In the genomic region with DNA sequence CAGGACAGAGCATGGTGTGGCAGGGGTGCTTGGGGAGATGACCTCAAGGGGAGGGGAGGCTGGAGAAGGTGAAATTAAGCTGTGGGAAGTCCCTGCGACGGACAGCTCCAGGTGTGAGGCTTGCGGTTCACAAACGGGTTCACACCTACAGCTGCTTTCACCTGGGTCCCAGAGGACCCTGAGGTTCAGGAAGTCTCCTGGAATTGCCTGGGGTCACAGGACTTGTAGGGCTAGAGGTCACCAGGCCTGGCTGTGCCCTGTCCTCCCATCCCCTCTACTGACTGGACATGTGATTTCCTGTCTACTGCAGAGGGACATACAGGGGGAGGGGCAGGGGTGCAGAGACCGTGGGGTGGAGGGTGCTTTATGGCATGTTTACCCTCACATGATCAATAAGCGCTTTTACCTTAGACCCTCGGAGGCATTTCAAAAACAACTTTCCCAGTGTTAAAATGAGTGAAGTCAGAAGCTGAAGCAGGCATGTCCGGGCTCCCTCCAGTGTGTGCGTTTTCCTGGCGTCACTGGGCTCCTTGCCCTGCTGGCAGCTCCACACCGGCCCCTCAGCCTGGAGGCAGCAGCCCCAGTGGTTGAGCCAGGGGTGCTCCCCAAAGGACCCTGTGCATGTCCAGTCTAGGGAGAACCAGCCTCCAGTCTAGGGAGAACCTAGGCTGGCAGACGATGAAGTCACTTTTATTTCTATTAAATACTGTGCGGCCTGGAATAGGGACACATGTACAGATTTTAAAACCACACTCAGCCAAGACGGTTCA, we compare ENCODE assay signal across 1 cellular context.
TF ChIP-seq lines count a peak whose summit lies in the region.

No MANE protein-coding gene starts in this region.

TF ChIP-seq in HepG2, 621 proteins besides CTCF, POLR2A, EP300 and RAD21 (continued from another document and continues in another):
- TF ChIP-seq, protein P1, sequence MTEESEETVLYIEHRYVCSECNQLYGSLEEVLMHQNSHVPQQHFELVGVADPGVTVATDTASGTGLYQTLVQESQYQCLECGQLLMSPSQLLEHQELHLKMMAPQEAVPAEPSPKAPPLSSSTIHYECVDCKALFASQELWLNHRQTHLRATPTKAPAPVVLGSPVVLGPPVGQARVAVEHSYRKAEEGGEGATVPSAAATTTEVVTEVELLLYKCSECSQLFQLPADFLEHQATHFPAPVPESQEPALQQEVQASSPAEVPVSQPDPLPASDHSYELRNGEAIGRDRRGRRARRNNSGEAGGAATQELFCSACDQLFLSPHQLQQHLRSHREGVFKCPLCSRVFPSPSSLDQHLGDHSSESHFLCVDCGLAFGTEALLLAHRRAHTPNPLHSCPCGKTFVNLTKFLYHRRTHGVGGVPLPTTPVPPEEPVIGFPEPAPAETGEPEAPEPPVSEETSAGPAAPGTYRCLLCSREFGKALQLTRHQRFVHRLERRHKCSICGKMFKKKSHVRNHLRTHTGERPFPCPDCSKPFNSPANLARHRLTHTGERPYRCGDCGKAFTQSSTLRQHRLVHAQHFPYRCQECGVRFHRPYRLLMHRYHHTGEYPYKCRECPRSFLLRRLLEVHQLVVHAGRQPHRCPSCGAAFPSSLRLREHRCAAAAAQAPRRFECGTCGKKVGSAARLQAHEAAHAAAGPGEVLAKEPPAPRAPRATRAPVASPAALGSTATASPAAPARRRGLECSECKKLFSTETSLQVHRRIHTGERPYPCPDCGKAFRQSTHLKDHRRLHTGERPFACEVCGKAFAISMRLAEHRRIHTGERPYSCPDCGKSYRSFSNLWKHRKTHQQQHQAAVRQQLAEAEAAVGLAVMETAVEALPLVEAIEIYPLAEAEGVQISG (CRISPR knock-in tag; IDR thresholded peaks at IDR 0.05), result 0 out of 2 replicates have a peak, but pooled peaks have one; percentile 19
- TF ChIP-seq U2AF2 (IDR thresholded peaks at IDR 0.05; ENCODE audit: low read depth, low read length) (no peak), ZMYM3 (CRISPR knock-in tag; IDR thresholded peaks at IDR 0.05) (peak; percentile 10; the same call in 1 of the 2 replicates), CBX2 (IDR thresholded peaks at IDR 0.05; ENCODE audit: low read depth, low read length) (no peak), CBX2 (CRISPR knock-in tag; IDR thresholded peaks at IDR 0.05; ENCODE audit: low read depth) (no peak), ZNF431 (CRISPR knock-in tag; IDR thresholded peaks at IDR 0.05; ENCODE audit: borderline replicate concordance, low read depth) (no peak; the same call in 1 of the 2 replicates), POGZ (CRISPR knock-in tag; IDR thresholded peaks at IDR 0.05) (peak; percentile 55), ZC3H13 (CRISPR knock-in tag; IDR thresholded peaks at IDR 0.05) (no peak), ZNF263 (CRISPR knock-in tag; IDR thresholded peaks at IDR 0.05) (peak; percentile 55; the same call in 1 of the 2 replicates), ZNF879 (CRISPR knock-in tag; IDR thresholded peaks at IDR 0.05) (no peak), TCF12 (IDR thresholded peaks at IDR 0.05) (no peak), TCF12 (CRISPR knock-in tag; IDR thresholded peaks at IDR 0.05) (peak; percentile 89; the same call in 1 of the 2 replicates), RFX5 (IDR thresholded peaks at IDR 0.05; ENCODE audit: low read depth, low read length) (no peak), SP140L (CRISPR knock-in tag; IDR thresholded peaks at IDR 0.05; ENCODE audit: borderline replicate concordance) (no peak), ZBTB20 (CRISPR knock-in tag; IDR thresholded peaks at IDR 0.05; ENCODE audit: borderline replicate concordance, low read depth) (peak; percentile 61; the same call in 1 of the 2 replicates), PITX1 (CRISPR knock-in tag; IDR thresholded peaks at IDR 0.05) (peak; percentile 52; the same call in 1 of the 2 replicates), ERF (CRISPR knock-in tag; IDR thresholded peaks at IDR 0.05) (peak; percentile 72), BHLHE40 (IDR thresholded peaks at IDR 0.05; ENCODE audit: low read length) (0 out of 2 replicates have a peak, but pooled peaks have one; percentile 10), NAIF1 (CRISPR knock-in tag; IDR thresholded peaks at IDR 0.05; ENCODE audit: borderline replicate concordance) (no peak), SAP130 (CRISPR knock-in tag; IDR thresholded peaks at IDR 0.05; ENCODE audit: low read depth) (peak; percentile 51), ZEB1 (IDR thresholded peaks at IDR 0.05; ENCODE audit: insufficient replicate concordance, low read depth) (no peak), ZSCAN21 (CRISPR knock-in tag; IDR thresholded peaks at IDR 0.05; ENCODE audit: borderline replicate concordance) (no peak), ARID5B (CRISPR knock-in tag; IDR thresholded peaks at IDR 0.05) (peak; percentile 82), GATA4 (IDR thresholded peaks at IDR 0.05; ENCODE audit: borderline replicate concordance, low read depth) (peak; percentile 38; the same call in 1 of the 2 replicates), LCORL (IDR thresholded peaks at IDR 0.05) (no peak), LCORL (CRISPR knock-in tag; IDR thresholded peaks at IDR 0.05) (peak; percentile 55), ZNF331 (CRISPR knock-in tag; IDR thresholded peaks at IDR 0.05) (no peak; the same call in 1 of the 2 replicates), FOXK1 (CRISPR knock-in tag; IDR thresholded peaks at IDR 0.05; ENCODE audit: borderline replicate concordance, low read depth) (peak; percentile 65; the same call in 1 of the 2 replicates), HHEX (CRISPR knock-in tag; IDR thresholded peaks at IDR 0.05) (no peak), FOXO1 (CRISPR knock-in tag; IDR thresholded peaks at IDR 0.05) (peak; percentile 74; the same call in 1 of the 2 replicates), ZNF33A (CRISPR knock-in tag; IDR thresholded peaks at IDR 0.05; ENCODE audit: borderline replicate concordance) (no peak), XBP1 (CRISPR knock-in tag; IDR thresholded peaks at IDR 0.05) (no peak), NR2F1 (CRISPR knock-in tag; IDR thresholded peaks at IDR 0.05) (peak in 1 of 2 experiments; percentile 81; a peak in 2 of 4 replicates), SP2 (CRISPR knock-in tag; IDR thresholded peaks at IDR 0.05) (no peak), ETV5 (CRISPR knock-in tag; IDR thresholded peaks at IDR 0.05; ENCODE audit: borderline replicate concordance) (peak; percentile 78; the same call in 1 of the 2 replicates), CBX1 (IDR thresholded peaks at IDR 0.05; ENCODE audit: low read depth) (no peak), ZBTB1 (CRISPR knock-in tag; IDR thresholded peaks at IDR 0.05; ENCODE audit: borderline replicate concordance) (no peak), SALL1 (CRISPR knock-in tag; IDR thresholded peaks at IDR 0.05) (peak; percentile 76), ZFP36L1 (CRISPR knock-in tag; IDR thresholded peaks at IDR 0.05) (no peak), RXRA (CRISPR knock-in tag; IDR thresholded peaks at IDR 0.05) (peak; percentile 76), ELF4 (CRISPR knock-in tag; IDR thresholded peaks at IDR 0.05; ENCODE audit: borderline replicate concordance) (no peak), KLF9 (CRISPR knock-in tag; IDR thresholded peaks at IDR 0.05; ENCODE audit: low read depth) (no peak), GATAD1 (CRISPR knock-in tag; IDR thresholded peaks at IDR 0.05) (peak; percentile 41; the same call in 1 of the 2 replicates), ZNF138 (CRISPR knock-in tag; IDR thresholded peaks at IDR 0.05; ENCODE audit: low read depth) (no peak), HNF4G (IDR thresholded peaks at IDR 0.05; ENCODE audit: borderline replicate concordance, low read depth, low read length) (0 out of 2 replicates have a peak, but pooled peaks have one; percentile 14), HNF4G (CRISPR knock-in tag; IDR thresholded peaks at IDR 0.05; ENCODE audit: borderline replicate concordance, low read depth) (no peak), ZBTB25 (CRISPR knock-in tag; IDR thresholded peaks at IDR 0.05) (no peak), ZNF552 (CRISPR knock-in tag; IDR thresholded peaks at IDR 0.05; ENCODE audit: borderline replicate concordance) (no peak), SOX13 (IDR thresholded peaks at IDR 0.05) (no peak), SOX13 (CRISPR knock-in tag; conservative IDR thresholded peaks at IDR 0.05 in 1 of 2, IDR thresholded peaks at IDR 0.05 in 1 of 2) (peak in 1 of 2 experiments; percentile 38; a peak in 1 of 4 replicates), MIXL1 (CRISPR knock-in tag; IDR thresholded peaks at IDR 0.05) (peak; percentile 50; the same call in 1 of the 2 replicates), ZNF878 (CRISPR knock-in tag; IDR thresholded peaks at IDR 0.05) (0 out of 2 replicates have a peak, but pooled peaks have one; percentile 57), ZFP41 (CRISPR knock-in tag; IDR thresholded peaks at IDR 0.05; ENCODE audit: borderline replicate concordance) (no peak), FOXP1 (IDR thresholded peaks at IDR 0.05) (no peak), FOXP1 (CRISPR knock-in tag; IDR thresholded peaks at IDR 0.05) (peak; percentile 29; the same call in 1 of the 2 replicates), PRMT3 (CRISPR knock-in tag; IDR thresholded peaks at IDR 0.05; ENCODE audit: borderline replicate concordance, low read depth) (no peak), ZNF296 (CRISPR knock-in tag; conservative IDR thresholded peaks at IDR 0.05) (no peak), BCLAF1 (IDR thresholded peaks at IDR 0.05) (no peak), MBD4 (IDR thresholded peaks at IDR 0.05; ENCODE audit: borderline replicate concordance, low read length) (no peak), ZMAT3 (CRISPR knock-in tag; conservative IDR thresholded peaks at IDR 0.05) (0 out of 2 replicates have a peak, but pooled peaks have one; percentile 40), GABPB1 (CRISPR knock-in tag; IDR thresholded peaks at IDR 0.05) (peak; percentile 76)
- TF ChIP-seq, protein P2, sequence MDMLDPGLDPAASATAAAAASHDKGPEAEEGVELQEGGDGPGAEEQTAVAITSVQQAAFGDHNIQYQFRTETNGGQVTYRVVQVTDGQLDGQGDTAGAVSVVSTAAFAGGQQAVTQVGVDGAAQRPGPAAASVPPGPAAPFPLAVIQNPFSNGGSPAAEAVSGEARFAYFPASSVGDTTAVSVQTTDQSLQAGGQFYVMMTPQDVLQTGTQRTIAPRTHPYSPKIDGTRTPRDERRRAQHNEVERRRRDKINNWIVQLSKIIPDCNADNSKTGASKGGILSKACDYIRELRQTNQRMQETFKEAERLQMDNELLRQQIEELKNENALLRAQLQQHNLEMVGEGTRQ (IDR thresholded peaks at IDR 0.05; ENCODE audit: low read depth, low read length), result no peak
- TF ChIP-seq, protein P2 (CRISPR knock-in tag; IDR thresholded peaks at IDR 0.05; ENCODE audit: borderline replicate concordance), result peak; percentile 60; the same call in 1 of the 2 replicates
